In genomic region chr3:11367116-11367781, GRCh38 we compare ENCODE assay signal across 9 cellular contexts.
DNase-seq lines count a peak whose midpoint lies in the region; ATAC-seq, FAIRE-seq and TF ChIP-seq lines count a peak whose summit lies in the region.
"Had no signal": no experiment of that assay in that cellular context is flagged by ENCODE, and none has a peak within 500 bp of the region (broad histone marks: within the 10 kb centered on the region; RNA-seq: fewer than 3 reads in every experiment).

No MANE protein-coding gene starts in this region.

- no peak for TF ChIP-seq RAD21 in liver (IDR thresholded peaks at IDR 0.05)

- H4K20me1 ChIP-seq in Karpas-422 (ENCODE audit: insufficient read depth, low read depth, low read length): no peaks in the 10 kb centered on the region

- peak overlapping the region; percentile 46 for H3K4me2 ChIP-seq in Karpas-422 (ENCODE audit: low read depth, low read length, poor library complexity, severe bottlenecking)

- peaks cover 41% of the 10 kb centered on the region for H3K4me1 ChIP-seq in Karpas-422 (ENCODE audit: low read length)
- no peaks in the 10 kb centered on the region for H3K4me1 ChIP-seq in colonic mucosa
- peaks cover 0 to 3% (median 0%) of the 10 kb centered on the region in 4 donors for H3K4me1 ChIP-seq in liver (ENCODE audit: control insufficient read depth in 4 of 4, insufficient read depth in 4 of 4, low read length in 3 of 4)

- WGBS in liver: 6% methylated on average over 2 of the region's 2 CpGs

- no peak for DNase-seq in Karpas-422
- DNase-seq in colonic mucosa: peak; percentile 32
- DNase-seq in substantia nigra (lab: John Stamatoyannopoulos, UW): peak in 5 of 49 donors; percentile 11 to 25 (median 25)
- DNase-seq in cortex of kidney (lab: John Stamatoyannopoulos, UW): no peak
- DNase-seq in urothelium cell line (ENCODE audit: low spot score): no peak
- DNase-seq: activated CD4-positive, alpha-beta T cell treated with anti-CD3 and anti-CD28 coated beads, Interleukin-2, amount 50 U/mL, for 48 hours had no signal

- H3K9me3 ChIP-seq in Karpas-422 (ENCODE audit: low read length): no peaks in the 10 kb centered on the region
- no peaks in the 10 kb centered on the region for H3K9me3 ChIP-seq in colonic mucosa
- no peaks in the 10 kb centered on the region for H3K9me3 ChIP-seq in liver (ENCODE audit: control insufficient read depth in 4 of 4, low read length in 3 of 4)

- intact Hi-C loops in colonic mucosa (cut with DNase I): no loop called here

- H3K4me3 ChIP-seq in Karpas-422 (ENCODE audit: low read length) (no peak overlapping the region), colonic mucosa (no peak overlapping the region), liver (ENCODE audit: low read depth in 1 of 3, low read length in 3 of 3) (no peak overlapping the region)

- no peaks in the 10 kb centered on the region for H3K79me2 ChIP-seq in Karpas-422 (ENCODE audit: low read length)

- no peak for FAIRE-seq in urothelium cell line (lab: Jason Lieb, UNC)

- H3K27me3 ChIP-seq in Karpas-422 (ENCODE audit: low read length) (no peaks in the 10 kb centered on the region), colonic mucosa (no peaks in the 10 kb centered on the region), liver (ENCODE audit: control insufficient read depth in 4 of 4, insufficient read depth in 4 of 4, low read length in 3 of 4) (no peaks in the 10 kb centered on the region)

- H3K36me3 ChIP-seq in Karpas-422 (ENCODE audit: insufficient read depth, low read length) (peaks cover 16% of the 10 kb centered on the region), colonic mucosa (no peaks in the 10 kb centered on the region), liver (ENCODE audit: control insufficient read depth in 4 of 4, insufficient read depth in 3 of 4, low read depth in 1 of 4, low read length in 3 of 4) (peaks cover 2 to 25% (median 21%) of the 10 kb centered on the region in 4 donors)

- TF ChIP-seq CTCF in colonic mucosa (IDR thresholded peaks at IDR 0.05) (no peak), liver (IDR thresholded peaks at IDR 0.05; ENCODE audit: low read depth, low read length, missing input control) (no peak)

- no peaks in the 10 kb centered on the region for H3K9me2 ChIP-seq in Karpas-422 (replicated peaks; ENCODE audit: insufficient read depth, low read length)

- H2AFZ ChIP-seq in Karpas-422 (ENCODE audit: low read length): no peak overlapping the region

- no peak for ATAC-seq in HG02981 (IDR thresholded peaks at IDR 0.05; ENCODE audit: unreplicated experiment)
- no peak for ATAC-seq in HG03108 (IDR thresholded peaks at IDR 0.05; ENCODE audit: unreplicated experiment)

- peak overlapping the region; percentile 94 for H3K27ac ChIP-seq in Karpas-422 (ENCODE audit: low read length)
- H3K27ac ChIP-seq in colonic mucosa: peak overlapping the region; percentile 53
- H3K27ac ChIP-seq in liver (ENCODE audit: low read depth in 1 of 2, low read length in 2 of 2): peak overlapping the region in 1 of 2 donors; percentile 57
- H3K27ac ChIP-seq in substantia nigra (ENCODE audit: low read depth, low read length, poor library complexity, severe bottlenecking): peak overlapping the region; percentile 4

- H3K9ac ChIP-seq in Karpas-422 (ENCODE audit: low read length) (peak overlapping the region; percentile 51), colonic mucosa (ENCODE audit: low read depth in 2 of 2, low read length in 2 of 2) (no peak overlapping the region), liver (ENCODE audit: low read depth in 1 of 2, low read length in 2 of 2) (no peak overlapping the region)

TF ChIP-seq in liver, 16 proteins besides CTCF, POLR2A, EP300 and RAD21:
- TF ChIP-seq SP1 (IDR thresholded peaks at IDR 0.05) (no peak), YY1 (IDR thresholded peaks at IDR 0.05) (no peak), NR2F2 (IDR thresholded peaks at IDR 0.05) (peak; percentile 27), TAF1 (conservative IDR thresholded peaks at IDR 0.05) (no peak), EGR1 (IDR thresholded peaks at IDR 0.05; ENCODE audit: low read depth in 2 of 2) (peak in 1 of 2 donors; percentile 17), FOXA2 (IDR thresholded peaks at IDR 0.05) (no peak), GABPA (IDR thresholded peaks at IDR 0.05 in 1 of 2, conservative IDR thresholded peaks at IDR 0.05 in 1 of 2) (no peak), FOXA1 (IDR thresholded peaks at IDR 0.05) (no peak), HNF4A (conservative IDR thresholded peaks at IDR 0.05) (no peak)
